Comparison of ENCODE assay signal across 21 cellular contexts in the genomic region with DNA sequence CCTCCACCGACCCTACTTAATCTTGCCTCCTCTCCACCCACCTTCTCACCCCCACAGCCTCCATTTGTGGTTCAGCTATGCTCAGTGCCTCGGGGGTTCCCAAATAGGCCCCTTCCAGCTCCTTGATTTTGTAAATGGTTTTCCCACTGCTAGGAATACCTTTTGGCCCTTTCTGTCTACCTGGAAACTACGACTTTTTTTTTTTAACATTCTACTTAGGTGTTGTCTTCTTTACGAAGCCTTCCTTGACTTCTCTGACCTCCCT. TPM values are rescaled to one million over a fixed set of nuclear protein-coding genes. Genes with fewer than 3 reads are reported as not detected.
DNase-seq lines count a peak whose midpoint lies in the region; ATAC-seq and TF ChIP-seq lines count a peak whose summit lies in the region.
"Had no signal": no experiment of that assay in that cellular context is flagged by ENCODE, and none has a peak within 500 bp of the region (broad histone marks: within the 10 kb centered on the region; RNA-seq: fewer than 3 reads in every experiment).

No MANE protein-coding gene starts in this region.

- no peak for DNase-seq in activated naive CD8-positive, alpha-beta T cell treated with anti-CD3 and anti-CD28 coated beads for 36 hours
- DNase-seq in activated naive CD8-positive, alpha-beta T cell treated with anti-CD3 and anti-CD28 coated beads, Interleukin-2, amount 50 U/mL, for 24 hours: no peak
- no peak for DNase-seq in activated T-helper 1 cell treated with anti-CD3 and anti-CD28 coated beads, Interleukin-12 subunit alpha, Interleukin-12 subunit beta, Interleukin-2, Interleukin-4 antibody, amounts not matched to agents 30 ng/mL and 10 ng/mL and 1 ng/mL, durations not matched to agents 14 hours and 24 hours and 36 hours (ENCODE audit: low spot score)
- DNase-seq in memory B cell (ENCODE audit: low spot score in 2 of 2) (no peak), thyroid gland (no peak), NCI-H2029 treated with DMSO at 0.1 percent for 48 hours (lab: John Stamatoyannopoulos, UW) (no peak), neural progenitor cell (ENCODE audit: low spot score) (no peak)
- DNase-seq: activated CD4-positive, alpha-beta T cell treated with anti-CD3 and anti-CD28 coated beads, Interleukin-2, amount 10 ng/mL, durations not matched to agents 7 days and 5 days; adrenal gland; dorsolateral prefrontal cortex; gastrocnemius medialis; kidney glomerular epithelial cell; mesendoderm; NCI-H1105 treated with DMSO at 0.1 percent for 48 hours; NCI-H524; stimulated activated CD4-positive, alpha-beta T cell treated with anti-CD3 and anti-CD28 coated beads, Interleukin-4, amount 100 ng/mL, for 1 hour had no signal

- no peaks in the 10 kb centered on the region for H3K79me2 ChIP-seq in neural progenitor cell (ENCODE audit: low read depth)

- H3K4me2 ChIP-seq in neural progenitor cell: no peak overlapping the region
- H3K4me2 ChIP-seq: A549 had no signal

- intact Hi-C loops in activated T-helper 1 cell treated with anti-CD3 and anti-CD28 coated beads, Interleukin-12 subunit alpha, Interleukin-12 subunit beta, Interleukin-2, Interleukin-4 antibody, amounts not matched to agents 30 ng/mL and 10 ng/mL and 1 ng/mL, durations not matched to agents 14 hours and 24 hours and 36 hours (cut with micrococcal nuclease): no loop called here
- intact Hi-C loops in thyroid gland (cut with DNase I): no loop called here

- H3K27ac ChIP-seq in thyroid gland: peak overlapping the region in 2 of 3 donors; percentile 89 to 91
- H3K27ac ChIP-seq in neural progenitor cell: no peak overlapping the region
- H3K27ac ChIP-seq: adrenal gland, dorsolateral prefrontal cortex, gastrocnemius medialis, RWPE1 had no signal

- H3K4me1 Mint-ChIP-seq in activated naive CD8-positive, alpha-beta T cell treated with anti-CD3 and anti-CD28 coated beads for 36 hours: peaks cover 51% of the 10 kb centered on the region
- peaks cover 57% of the 10 kb centered on the region for H3K4me1 Mint-ChIP-seq in activated naive CD8-positive, alpha-beta T cell treated with anti-CD3 and anti-CD28 coated beads, Interleukin-2, amount 50 U/mL, for 24 hours
- peaks cover 76% of the 10 kb centered on the region for H3K4me1 Mint-ChIP-seq in activated T-helper 1 cell treated with anti-CD3 and anti-CD28 coated beads, Interleukin-12 subunit alpha, Interleukin-12 subunit beta, Interleukin-2, Interleukin-4 antibody, amounts not matched to agents 30 ng/mL and 10 ng/mL and 1 ng/mL, durations not matched to agents 14 hours and 24 hours and 36 hours (ENCODE audit: low read depth)
- peaks cover 66% of the 10 kb centered on the region for H3K4me1 Mint-ChIP-seq in memory B cell
- H3K4me1 Mint-ChIP-seq in neural progenitor cell: peaks cover 29% of the 10 kb centered on the region

- no peaks in the 10 kb centered on the region for H4K20me1 ChIP-seq in neural progenitor cell (ENCODE audit: low read depth)

- ATAC-seq in activated naive CD8-positive, alpha-beta T cell treated with anti-CD3 and anti-CD28 coated beads, Interleukin-2, amount 50 U/mL, for 24 hours: no peak
- no peak for ATAC-seq in memory B cell (ENCODE audit: low read depth)
- no peak for ATAC-seq in GM19397 (IDR thresholded peaks at IDR 0.05; ENCODE audit: unreplicated experiment)
- ATAC-seq: A549, gastrocnemius medialis, SK-N-SH treated with all-trans-retinoic acid at 6 μM for 48 hours had no signal

- WGBS in thyroid gland, 2 donors: 91 to 98% methylated on average over 4 of the region's 4 CpGs

- H3K36me3 Mint-ChIP-seq in activated naive CD8-positive, alpha-beta T cell treated with anti-CD3 and anti-CD28 coated beads for 36 hours: no peaks in the 10 kb centered on the region
- H3K36me3 Mint-ChIP-seq in activated naive CD8-positive, alpha-beta T cell treated with anti-CD3 and anti-CD28 coated beads, Interleukin-2, amount 50 U/mL, for 24 hours (ENCODE audit: low read depth): no peaks in the 10 kb centered on the region
- peaks cover 2% of the 10 kb centered on the region for H3K36me3 Mint-ChIP-seq in activated T-helper 1 cell treated with anti-CD3 and anti-CD28 coated beads, Interleukin-12 subunit alpha, Interleukin-12 subunit beta, Interleukin-2, Interleukin-4 antibody, amounts not matched to agents 30 ng/mL and 10 ng/mL and 1 ng/mL, durations not matched to agents 14 hours and 24 hours and 36 hours (ENCODE audit: low read depth)
- H3K36me3 Mint-ChIP-seq in memory B cell (peaks cover 3% of the 10 kb centered on the region), neural progenitor cell (no peaks in the 10 kb centered on the region)

- no peaks in the 10 kb centered on the region for H3F3A ChIP-seq in neural progenitor cell (ENCODE audit: low read depth)

- H2AFZ ChIP-seq in neural progenitor cell (replicated peaks): no peak overlapping the region

- H3K27me3 Mint-ChIP-seq in activated naive CD8-positive, alpha-beta T cell treated with anti-CD3 and anti-CD28 coated beads for 36 hours: no peaks in the 10 kb centered on the region
- no peaks in the 10 kb centered on the region for H3K27me3 Mint-ChIP-seq in activated naive CD8-positive, alpha-beta T cell treated with anti-CD3 and anti-CD28 coated beads, Interleukin-2, amount 50 U/mL, for 24 hours
- H3K27me3 Mint-ChIP-seq in activated T-helper 1 cell treated with anti-CD3 and anti-CD28 coated beads, Interleukin-12 subunit alpha, Interleukin-12 subunit beta, Interleukin-2, Interleukin-4 antibody, amounts not matched to agents 30 ng/mL and 10 ng/mL and 1 ng/mL, durations not matched to agents 14 hours and 24 hours and 36 hours (ENCODE audit: insufficient read depth): no peaks in the 10 kb centered on the region
- no peaks in the 10 kb centered on the region for H3K27me3 Mint-ChIP-seq in memory B cell
- peaks cover 6% of the 10 kb centered on the region for H3K27me3 Mint-ChIP-seq in neural progenitor cell (ENCODE audit: insufficient read depth, low read depth)
- H3K27me3 Mint-ChIP-seq: activated CD4-positive, alpha-beta T cell treated with anti-CD3 and anti-CD28 coated beads, Interleukin-2, amount 10 ng/mL, durations not matched to agents 7 days and 5 days had no signal

- H3K4me3 Mint-ChIP-seq in activated naive CD8-positive, alpha-beta T cell treated with anti-CD3 and anti-CD28 coated beads for 36 hours: no peak overlapping the region
- no peak overlapping the region for H3K4me3 Mint-ChIP-seq in activated naive CD8-positive, alpha-beta T cell treated with anti-CD3 and anti-CD28 coated beads, Interleukin-2, amount 50 U/mL, for 24 hours
- H3K4me3 Mint-ChIP-seq in activated T-helper 1 cell treated with anti-CD3 and anti-CD28 coated beads, Interleukin-12 subunit alpha, Interleukin-12 subunit beta, Interleukin-2, Interleukin-4 antibody, amounts not matched to agents 30 ng/mL and 10 ng/mL and 1 ng/mL, durations not matched to agents 14 hours and 24 hours and 36 hours: no peak overlapping the region
- H3K4me3 Mint-ChIP-seq in memory B cell (no peak overlapping the region), neural progenitor cell (no peak overlapping the region)
- H3K4me3 Mint-ChIP-seq: activated CD4-positive, alpha-beta T cell treated with anti-CD3 and anti-CD28 coated beads, Interleukin-2, amount 10 ng/mL, durations not matched to agents 7 days and 5 days; neural crest cell had no signal

- TF ChIP-seq CTCF in thyroid gland (IDR thresholded peaks at IDR 0.05): no peak
- TF ChIP-seq CTCF in neural progenitor cell (IDR thresholded peaks at IDR 0.05): no peak

- H3K4me1 ChIP-seq in thyroid gland (peaks cover 54 to 66% of the 10 kb centered on the region in 2 donors), neural progenitor cell (peaks cover 6% of the 10 kb centered on the region)
- H3K4me1 ChIP-seq: gastrocnemius medialis had no signal

- H3K9ac ChIP-seq in neural progenitor cell: no peak overlapping the region

- no peaks in the 10 kb centered on the region for H3K9me3 Mint-ChIP-seq in activated naive CD8-positive, alpha-beta T cell treated with anti-CD3 and anti-CD28 coated beads for 36 hours
- H3K9me3 Mint-ChIP-seq in activated naive CD8-positive, alpha-beta T cell treated with anti-CD3 and anti-CD28 coated beads, Interleukin-2, amount 50 U/mL, for 24 hours: no peaks in the 10 kb centered on the region
- no peaks in the 10 kb centered on the region for H3K9me3 Mint-ChIP-seq in activated T-helper 1 cell treated with anti-CD3 and anti-CD28 coated beads, Interleukin-12 subunit alpha, Interleukin-12 subunit beta, Interleukin-2, Interleukin-4 antibody, amounts not matched to agents 30 ng/mL and 10 ng/mL and 1 ng/mL, durations not matched to agents 14 hours and 24 hours and 36 hours
- no peaks in the 10 kb centered on the region for H3K9me3 Mint-ChIP-seq in memory B cell
- no peaks in the 10 kb centered on the region for H3K9me3 Mint-ChIP-seq in neural progenitor cell
- H3K9me3 Mint-ChIP-seq: activated CD4-positive, alpha-beta T cell treated with anti-CD3 and anti-CD28 coated beads, Interleukin-2, amount 10 ng/mL, durations not matched to agents 7 days and 5 days; neural crest cell had no signal

- H3K27me3 ChIP-seq in thyroid gland (no peaks in the 10 kb centered on the region), neural progenitor cell (no peaks in the 10 kb centered on the region)
- H3K27me3 ChIP-seq: adrenal gland, dorsolateral prefrontal cortex, gastrocnemius medialis had no signal

- H3K9me3 ChIP-seq in thyroid gland (no peaks in the 10 kb centered on the region), neural progenitor cell (ENCODE audit: low read depth) (no peaks in the 10 kb centered on the region)
- H3K9me3 ChIP-seq: A549, adrenal gland, gastrocnemius medialis had no signal

- H3K4me3 ChIP-seq in thyroid gland (replicated peaks in 1 of 3) (no peak overlapping the region), neural progenitor cell (no peak overlapping the region)
- H3K4me3 ChIP-seq: A549, adrenal gland, dorsolateral prefrontal cortex, gastrocnemius medialis had no signal

- peak overlapping the region; percentile 39 for H3K27ac Mint-ChIP-seq in activated naive CD8-positive, alpha-beta T cell treated with anti-CD3 and anti-CD28 coated beads for 36 hours
- no peak overlapping the region for H3K27ac Mint-ChIP-seq in activated naive CD8-positive, alpha-beta T cell treated with anti-CD3 and anti-CD28 coated beads, Interleukin-2, amount 50 U/mL, for 24 hours
- H3K27ac Mint-ChIP-seq in activated T-helper 1 cell treated with anti-CD3 and anti-CD28 coated beads, Interleukin-12 subunit alpha, Interleukin-12 subunit beta, Interleukin-2, Interleukin-4 antibody, amounts not matched to agents 30 ng/mL and 10 ng/mL and 1 ng/mL, durations not matched to agents 14 hours and 24 hours and 36 hours: peak overlapping the region; percentile 24
- peak overlapping the region; percentile 98 for H3K27ac Mint-ChIP-seq in memory B cell
- no peak overlapping the region for H3K27ac Mint-ChIP-seq in neural progenitor cell
- H3K27ac Mint-ChIP-seq: activated CD4-positive, alpha-beta T cell treated with anti-CD3 and anti-CD28 coated beads, Interleukin-2, amount 10 ng/mL, durations not matched to agents 7 days and 5 days had no signal

- H3K36me3 ChIP-seq in thyroid gland (no peaks in the 10 kb centered on the region), neural progenitor cell (no peaks in the 10 kb centered on the region)
- H3K36me3 ChIP-seq: adrenal gland, gastrocnemius medialis had no signal

- TF ChIP-seq POLR2A in thyroid gland (IDR thresholded peaks at IDR 0.05): no peak

RNA-seq across cellular contexts. Expression of gene PDCD4, which starts 27.2 kb away (rescaled TPM):
- total RNA-seq in activated naive CD8-positive, alpha-beta T cell treated with anti-CD3 and anti-CD28 coated beads for 36 hours: 100 to 1,000 TPM; 125 TPM
- total RNA-seq in activated T-helper 1 cell treated with anti-CD3 and anti-CD28 coated beads, Interleukin-12 subunit alpha, Interleukin-12 subunit beta, Interleukin-2, Interleukin-4 antibody, amounts not matched to agents 30 ng/mL and 10 ng/mL and 1 ng/mL, durations not matched to agents 14 hours and 24 hours and 36 hours: 46.1 and 51.8 TPM in 2 replicates
- total RNA-seq in thyroid gland (100 to 1,000 TPM; 188 to 340 (median 256) TPM), neural progenitor cell (ENCODE audit: low replicate concordance) (57.7 and 106 TPM in 2 replicates)

Comparison
In these comparisons a context has a peak if more than half of its experiments do, and no peak if none do; other contexts are left out.
1. H3K27ac Mint-ChIP-seq: peak in activated naive CD8-positive, alpha-beta T cell treated with anti-CD3 and anti-CD28 coated beads for 36 hours (single experiment), activated T-helper 1 cell treated with anti-CD3 and anti-CD28 coated beads, Interleukin-12 subunit alpha, Interleukin-12 subunit beta, Interleukin-2, Interleukin-4 antibody, amounts not matched to agents 30 ng/mL and 10 ng/mL and 1 ng/mL, durations not matched to agents 14 hours and 24 hours and 36 hours (single experiment) and memory B cell (single experiment); none in activated naive CD8-positive, alpha-beta T cell treated with anti-CD3 and anti-CD28 coated beads, Interleukin-2, amount 50 U/mL, for 24 hours (single experiment) and neural progenitor cell (single experiment).